In genomic region chr17:80409626-80410025, GRCh38 we compare ENCODE assay signal across 22 cellular contexts. TPM values are rescaled to one million over a fixed set of nuclear protein-coding genes. Genes with fewer than 3 reads are reported as not detected.
A peak's percentile ranks its signal among the peaks of the same experiment; 100 is the strongest.
DNase-seq lines count a peak whose midpoint lies in the region; ATAC-seq and TF ChIP-seq lines count a peak whose summit lies in the region.
"Had no signal": no experiment of that assay in that cellular context is flagged by ENCODE, and none has a peak within 500 bp of the region (broad histone marks: within the 10 kb centered on the region; RNA-seq: fewer than 3 reads in every experiment).

No MANE protein-coding gene starts in this region.

- no peak overlapping the region for H3K27ac ChIP-seq in Karpas-422 (ENCODE audit: low read length)
- no peak overlapping the region for H3K27ac ChIP-seq in RWPE2 (ENCODE audit: poor library complexity, severe bottlenecking)
- H3K27ac ChIP-seq: 22Rv1; A549; BLaER1 treated with 17β-estradiol and CSF1 and Interleukin-3, amounts not matched to agents 10 nM and 100 nM; C4-2B had no signal

- no peak overlapping the region for H3K9ac ChIP-seq in Karpas-422 (ENCODE audit: low read length)
- H3K9ac ChIP-seq: BLaER1 treated with 17β-estradiol and CSF1 and Interleukin-3, amounts not matched to agents 10 nM and 100 nM had no signal

- no peak for ATAC-seq in RWPE2 (ENCODE audit: low read depth)
- ATAC-seq in GM18909 (IDR thresholded peaks at IDR 0.05; ENCODE audit: poor library complexity, unreplicated experiment), result no peak
- ATAC-seq: A549; CD8-positive, alpha-beta T cell; GM12878 had no signal

- no peak for TF ChIP-seq CTCF in RWPE2 (IDR thresholded peaks at IDR 0.05; ENCODE audit: poor library complexity, severe bottlenecking)

- no peak overlapping the region for H2AFZ ChIP-seq in Karpas-422 (ENCODE audit: low read length)

- no peaks in the 10 kb centered on the region for H4K20me1 ChIP-seq in Karpas-422 (ENCODE audit: insufficient read depth, low read depth, low read length)
- H4K20me1 ChIP-seq: BLaER1 treated with 17β-estradiol and CSF1 and Interleukin-3, amounts not matched to agents 10 nM and 100 nM had no signal

- H3K4me1 ChIP-seq in Karpas-422 (ENCODE audit: low read length), result peaks cover 4% of the 10 kb centered on the region
- H3K4me1 ChIP-seq in RWPE2 (ENCODE audit: insufficient read depth, poor library complexity, severe bottlenecking), result no peaks in the 10 kb centered on the region

- H3K9me3 ChIP-seq in Karpas-422 (ENCODE audit: low read length) (no peaks in the 10 kb centered on the region), RWPE2 (ENCODE audit: severe bottlenecking) (no peaks in the 10 kb centered on the region)
- H3K9me3 ChIP-seq: A549; BLaER1 treated with 17β-estradiol and CSF1 and Interleukin-3, amounts not matched to agents 10 nM and 100 nM; Caco-2 had no signal

- H3K27me3 ChIP-seq in Karpas-422 (ENCODE audit: low read length) (no peaks in the 10 kb centered on the region), RWPE2 (ENCODE audit: insufficient read depth, poor library complexity, severe bottlenecking) (no peaks in the 10 kb centered on the region)

- no peak overlapping the region for H3K4me2 ChIP-seq in Karpas-422 (ENCODE audit: low read depth, low read length, poor library complexity, severe bottlenecking)
- H3K4me2 ChIP-seq: A549; BLaER1 treated with 17β-estradiol and CSF1 and Interleukin-3, amounts not matched to agents 10 nM and 100 nM had no signal

- H3K9me2 ChIP-seq in Karpas-422 (replicated peaks; ENCODE audit: insufficient read depth, low read length), result no peaks in the 10 kb centered on the region

- DNase-seq in Karpas-422, result peak; percentile 21
- DNase-seq in RWPE2 (ENCODE audit: low spot score), result peak; percentile 20
- DNase-seq in kidney tubule cell (ENCODE audit: low spot score), result peak; percentile 25
- DNase-seq in DMS114 treated with DMSO at 0.1 percent for 48 hours (lab: John Stamatoyannopoulos, UW; ENCODE audit: unreplicated experiment), result no peak
- DNase-seq in stimulated activated CD4-positive, alpha-beta T cell treated with anti-CD3 and anti-CD28 coated beads, Interleukin-15, amount 100 ng/mL, for 24 hours, result no peak
- DNase-seq: AML-193; Caco-2; Calu3; CD4-positive, alpha-beta T cell; CD8-positive, alpha-beta T cell; DMS153; DMS53; DMS79; DND-41; EL; GDM1 had no signal

- H3K79me2 ChIP-seq in Karpas-422 (ENCODE audit: low read length), result no peaks in the 10 kb centered on the region

- H3K4me3 ChIP-seq in Karpas-422 (ENCODE audit: low read length) (no peak overlapping the region), RWPE2 (ENCODE audit: severe bottlenecking) (no peak overlapping the region)
- H3K4me3 ChIP-seq: A549; BLaER1 treated with 17β-estradiol and CSF1 and Interleukin-3, amounts not matched to agents 10 nM and 100 nM; GM12878 had no signal

- H3K36me3 ChIP-seq in Karpas-422 (ENCODE audit: insufficient read depth, low read length), result no peaks in the 10 kb centered on the region
- no peaks in the 10 kb centered on the region for H3K36me3 ChIP-seq in RWPE2 (ENCODE audit: low read depth)
- H3K36me3 ChIP-seq: BLaER1 treated with 17β-estradiol and CSF1 and Interleukin-3, amounts not matched to agents 10 nM and 100 nM had no signal

RNA-seq across cellular contexts. Expression of gene ENDOV, which starts 5.3 kb away (rescaled TPM):
- 11.4 and 22.7 TPM in 2 replicates for total RNA-seq in Karpas-422 (2014; rRNA removed; shearing (Covaris generic); ENCODE audit: low replicate concordance)

Comparison
In these comparisons a context has a peak if more than half of its experiments do, and no peak if none do; other contexts are left out.
1. DNase-seq: peak in Karpas-422 (single experiment), RWPE2 (single experiment) and kidney tubule cell (single experiment); none in DMS114 treated with DMSO at 0.1 percent for 48 hours (single experiment) and stimulated activated CD4-positive, alpha-beta T cell treated with anti-CD3 and anti-CD28 coated beads, Interleukin-15, amount 100 ng/mL, for 24 hours (single experiment).